8 cellular contexts compared by ENCODE assay signal in genomic region chr17:7281074-7281952, GRCh38.
DNase-seq lines count a peak whose midpoint lies in the region; ATAC-seq lines count a peak whose summit lies in the region.

SLC2A4 (plus strand) TSS chr17:7281718; CDS start chr17:7281935, 217 bp downstream.

- peak; percentile 44 for DNase-seq in GM04503 (ENCODE audit: low read depth)
- peak; percentile 93 for DNase-seq in NCI-H510A (lab: John Stamatoyannopoulos, UW)
- peak; percentile 82 to 87 for DNase-seq in activated CD4-positive, alpha-beta T cell treated with anti-CD3 and anti-CD28 coated beads, Interleukin-2, amount 50 U/mL, for 4 hours
- peak; percentile 86 for DNase-seq in dedifferentiated amniotic fluid mesenchymal stem cell (ENCODE audit: extremely low spot score)
- peak; percentile 99 for DNase-seq in left kidney (ENCODE audit: low read depth, low spot score)
- DNase-seq in stimulated activated CD4-positive, alpha-beta T cell treated with anti-CD3 and anti-CD28 coated beads, Interleukin-1b, Interleukin-23, amount 100 ng/mL, for 24 hours (ENCODE audit: low read depth in 4 of 4, low spot score in 1 of 4) = peak; percentile 69 to 95 (median 87)

- peak; percentile 52 for ATAC-seq in HG02981 (IDR thresholded peaks at IDR 0.05; ENCODE audit: unreplicated experiment)
- no peak for ATAC-seq in GM19328 (IDR thresholded peaks at IDR 0.05; ENCODE audit: unreplicated experiment)

Comparison
In these comparisons a context has a peak if more than half of its experiments do, and no peak if none do; other contexts are left out.
1. DNase-seq: peak in every context shown above with its lines; median percentile 99 in left kidney; 93 in NCI-H510A; 87 in stimulated activated CD4-positive, alpha-beta T cell treated with anti-CD3 and anti-CD28 coated beads, Interleukin-1b, Interleukin-23, amount 100 ng/mL, for 24 hours; 86 in dedifferentiated amniotic fluid mesenchymal stem cell; 84 in activated CD4-positive, alpha-beta T cell treated with anti-CD3 and anti-CD28 coated beads, Interleukin-2, amount 50 U/mL, for 4 hours; 44 in GM04503.